ENCODE assay signal across 22 cellular contexts in genomic region chr4:125511715-125512114, GRCh38.
"Had no signal": no experiment of that assay in that cellular context is flagged by ENCODE, and none has a peak within 500 bp of the region (broad histone marks: within the 10 kb centered on the region; RNA-seq: fewer than 3 reads in every experiment).

No MANE protein-coding gene starts in this region.

- H3K27me3 Mint-ChIP-seq: IgD-negative memory B cell, T-cell had no signal

- H3K9me3 Mint-ChIP-seq: T-helper 1 cell treated with Interleukin-12 subunit alpha and Interleukin-12 subunit beta and Interleukin-4 antibody, amounts not matched to agents 30 μg/mL and 1 μg/mL, for 36 hours had no signal

- H3K27ac Mint-ChIP-seq: IgD-negative memory B cell; T-cell; T-helper 1 cell treated with Interleukin-12 subunit alpha and Interleukin-12 subunit beta and Interleukin-4 antibody, amounts not matched to agents 30 μg/mL and 1 μg/mL, for 36 hours had no signal

- ATAC-seq: K562, PC-3, T-cell had no signal

- H3K9me3 ChIP-seq: Peyer's patch, SJSA1 had no signal

- H3K4me3 ChIP-seq: K562, Peyer's patch, SJSA1, SK-N-MC had no signal

- H3K4me1 Mint-ChIP-seq: IgD-negative memory B cell, T-cell had no signal

- H3K36me3 ChIP-seq: Peyer's patch, SJSA1 had no signal

- DNase-seq: Kasumi-1, MM.1S, NCI-H1436, NCI-H187, NCI-H2029, NCI-H2081 treated with DMSO at 0.1 percent for 48 hours, NCI-H2227 treated with DMSO at 0.1 percent for 48 hours, NCI-H524, NCI-H526 treated with DMSO at 0.1 percent for 48 hours, NCI-H774, PC-3, Peyer's patch, Right ventricle myocardium superior, SIG-M5, SW 1271, T-cell had no signal

- H3K4me3 Mint-ChIP-seq: IgD-negative memory B cell; T-cell; T-helper 1 cell treated with Interleukin-12 subunit alpha and Interleukin-12 subunit beta and Interleukin-4 antibody, amounts not matched to agents 30 μg/mL and 1 μg/mL, for 36 hours had no signal

- H3K4me1 ChIP-seq: Peyer's patch, SJSA1 had no signal

- H3K36me3 Mint-ChIP-seq: IgD-negative memory B cell, T-cell had no signal

- H3K9ac ChIP-seq: KMS-11 had no signal

- H3K4me2 ChIP-seq: KMS-11 had no signal

- H3K27ac ChIP-seq: KMS-11, Peyer's patch, SJSA1, SK-N-MC had no signal

- H3K27me3 ChIP-seq: Peyer's patch, SJSA1 had no signal
